34 cellular contexts compared by ENCODE assay signal in genomic region chr15:92232876-92233275, GRCh38.
"Had no signal": no experiment of that assay in that cellular context is flagged by ENCODE, and none has a peak within 500 bp of the region (broad histone marks: within the 10 kb centered on the region; RNA-seq: fewer than 3 reads in every experiment).

No MANE protein-coding gene starts in this region.

- H3K4me3 ChIP-seq: MG63 had no signal

- H3K36me3 ChIP-seq: MG63 had no signal

- DNase-seq: Karpas-422, Kasumi-1, MG63, MM.1S, NCI-H1048, NCI-H1092, NCI-H1092 treated with DMSO at 0.1 percent for 48 hours, NCI-H1105, NCI-H1105 treated with DMSO at 0.1 percent for 48 hours, NCI-H1417, NCI-H1417 treated with DMSO at 0.1 percent for 48 hours, NCI-H1436, NCI-H1436 treated with DMSO at 0.1 percent for 48 hours, NCI-H146, NCI-H1694, NCI-H1694 treated with DMSO at 0.1 percent for 48 hours, NCI-H187 treated with DMSO at 0.1 percent for 48 hours, NCI-H1930, NCI-H2029, NCI-H2029 treated with DMSO at 0.1 percent for 48 hours, NCI-H2081, NCI-H2081 treated with DMSO at 0.1 percent for 48 hours, NCI-H2107, NCI-H2171, NCI-H2171 treated with DMSO at 0.1 percent for 48 hours, NCI-H2227 treated with DMSO at 0.1 percent for 48 hours, NCI-H226, NCI-H345, NCI-H446, NCI-H446 treated with DMSO at 0.1 percent for 48 hours, NCI-H510A, NCI-H510A treated with DMSO at 0.1 percent for 48 hours, NCI-H524, NCI-H524 treated with DMSO at 0.1 percent for 48 hours had no signal

- H3K9me3 ChIP-seq: MG63 had no signal
